In genomic region chr3:177836671-177837070, GRCh38 we compare ENCODE assay signal across 12 cellular contexts.
DNase-seq lines count a peak whose midpoint lies in the region; ATAC-seq and TF ChIP-seq lines count a peak whose summit lies in the region.
"Had no signal": no experiment of that assay in that cellular context is flagged by ENCODE, and none has a peak within 500 bp of the region (broad histone marks: within the 10 kb centered on the region; RNA-seq: fewer than 3 reads in every experiment).

No MANE protein-coding gene starts in this region.

- no peak for TF ChIP-seq RAD21 in neural cell (conservative IDR thresholded peaks at IDR 0.05)

- H3K27ac ChIP-seq in HEK293 (ENCODE audit: extremely low read depth, low read depth, low read length) (no peak overlapping the region), neural cell (ENCODE audit: low read length) (peak overlapping the region; percentile 18), ascending aorta (no peak overlapping the region)
- H3K27ac ChIP-seq: C4-2B had no signal

- H3K4me1 ChIP-seq in HEK293 (ENCODE audit: control insufficient read depth, insufficient read depth, low read length) (peaks cover 6% of the 10 kb centered on the region; the same call in 1 of the 2 replicates), ascending aorta (no peaks in the 10 kb centered on the region)

- no peaks in the 10 kb centered on the region for H4K20me1 ChIP-seq in neural cell (ENCODE audit: insufficient read depth)

- H3K27me3 ChIP-seq in neural cell (ENCODE audit: insufficient read depth, low read depth, low read length) (no peaks in the 10 kb centered on the region), ascending aorta (no peaks in the 10 kb centered on the region)

- H3F3A ChIP-seq in neural cell (ENCODE audit: insufficient read depth, low read length, poor library complexity, severe bottlenecking), result no peaks in the 10 kb centered on the region

- H3K4me3 ChIP-seq in HEK293 (ENCODE audit: low read depth, low read length) (no peak overlapping the region), choroid plexus epithelial cell (ENCODE audit: low read depth, low read length) (no peak overlapping the region), neural cell (ENCODE audit: low read length) (no peak overlapping the region), ascending aorta (no peak overlapping the region)

- no peak overlapping the region for H3K4me2 ChIP-seq in neural cell (ENCODE audit: low read length)

- TF ChIP-seq CTCF in HEK293 (tag by site-specific recombination; IDR thresholded peaks at IDR 0.05), result no peak
- no peak for TF ChIP-seq CTCF in choroid plexus epithelial cell (conservative IDR thresholded peaks at IDR 0.05; ENCODE audit: low read depth, low read length)
- TF ChIP-seq CTCF in neural cell (IDR thresholded peaks at IDR 0.05; ENCODE audit: poor library complexity, severe bottlenecking), result no peak
- no peak for TF ChIP-seq CTCF in ascending aorta (IDR thresholded peaks at IDR 0.05)

- CTCF ChIA-PET in HEK293 (lab: Yijun Ruan, JAX), result no interaction called here

- H3K79me2 ChIP-seq in neural cell (replicated peaks; ENCODE audit: insufficient read depth, low read length), result no peaks in the 10 kb centered on the region

- no peaks in the 10 kb centered on the region for H3K9me3 ChIP-seq in HEK293 (ENCODE audit: control insufficient read depth, insufficient read depth, low read depth, low read length)
- H3K9me3 ChIP-seq in neural cell (ENCODE audit: low read length), result no peaks in the 10 kb centered on the region
- no peaks in the 10 kb centered on the region for H3K9me3 ChIP-seq in ascending aorta

- no peaks in the 10 kb centered on the region for H3K9me2 ChIP-seq in neural cell (ENCODE audit: insufficient read depth, low read length)

- H3K9ac ChIP-seq in neural cell (ENCODE audit: low read length), result no peak overlapping the region

- no peak for TF ChIP-seq EP300 in neural cell (conservative IDR thresholded peaks at IDR 0.05; ENCODE audit: poor library complexity, severe bottlenecking)

- POLR2A ChIA-PET in HEK293 (lab: Yijun Ruan, JAX), result no interaction called here

- H3K36me3 ChIP-seq in HEK293 (ENCODE audit: control insufficient read depth in 2 of 2, insufficient read depth in 1 of 2, low read length in 2 of 2) (no peaks in the 10 kb centered on the region), neural cell (ENCODE audit: insufficient read depth, low read length) (no peaks in the 10 kb centered on the region), ascending aorta (no peaks in the 10 kb centered on the region)

- DNase-seq in NCI-H2227 (lab: John Stamatoyannopoulos, UW; ENCODE audit: unreplicated experiment) (peak; percentile 44), choroid plexus epithelial cell (ENCODE audit: low read depth) (peak; percentile 46), NCI-H345 (lab: John Stamatoyannopoulos, UW) (no peak), ascending aorta (ENCODE audit: low spot score in 2 of 2) (no peak)
- DNase-seq in stimulated activated CD4-positive, alpha-beta T cell treated with anti-CD3 and anti-CD28 coated beads, Interleukin-12 subunit alpha, Interleukin-12 subunit beta, amount 100 ng/mL, for 4 hours, result no peak
- DNase-seq: head of caudate nucleus, NCI-H774, T1000 had no signal

- no peak for ATAC-seq in GM19023 (IDR thresholded peaks at IDR 0.05; ENCODE audit: unreplicated experiment)

- no peak overlapping the region for H2AFZ ChIP-seq in neural cell (ENCODE audit: low read depth, low read length)

- intact Hi-C loops in ascending aorta (cut with DNase I), result no loop called here

TF ChIP-seq in HEK293, 187 proteins besides CTCF, POLR2A, EP300 and RAD21:
- TF ChIP-seq SP7 (tag by site-specific recombination; IDR thresholded peaks at IDR 0.05), result peak; percentile 45; the same call in 1 of the 2 replicates
- TF ChIP-seq SETDB1 (IDR thresholded peaks at IDR 0.05; ENCODE audit: insufficient read length, low read length), result no peak

TF ChIP-seq in neural cell, 6 proteins besides CTCF, POLR2A, EP300 and RAD21:
- TF ChIP-seq POLR2AphosphoS5 (IDR thresholded peaks at IDR 0.05) (no peak), EZH2 (IDR thresholded peaks at IDR 0.05; ENCODE audit: borderline replicate concordance, insufficient read depth, low read length, poor library complexity, severe bottlenecking) (no peak), TAF1 (IDR thresholded peaks at IDR 0.05; ENCODE audit: low read depth) (no peak), MXI1 (conservative IDR thresholded peaks at IDR 0.05; ENCODE audit: poor library complexity, severe bottlenecking) (no peak), SMC3 (conservative IDR thresholded peaks at IDR 0.05; ENCODE audit: poor library complexity) (no peak), REST (IDR thresholded peaks at IDR 0.05; ENCODE audit: borderline replicate concordance) (no peak)
TF ChIP-seq in neural cell: peak in this region for 0.

Comparison
In these comparisons a context has a peak if more than half of its experiments do, and no peak if none do; other contexts are left out.
1. DNase-seq: peak in NCI-H2227 (single experiment) and choroid plexus epithelial cell (single experiment); none in NCI-H345 (single experiment), stimulated activated CD4-positive, alpha-beta T cell treated with anti-CD3 and anti-CD28 coated beads, Interleukin-12 subunit alpha, Interleukin-12 subunit beta, amount 100 ng/mL, for 4 hours (single experiment) and ascending aorta (0 of 2).